ENCODE assay signal across 29 cellular contexts in genomic region chr11:98056945-98057344, GRCh38.
"Had no signal": no experiment of that assay in that cellular context is flagged by ENCODE, and none has a peak within 500 bp of the region (broad histone marks: within the 10 kb centered on the region; RNA-seq: fewer than 3 reads in every experiment).

No MANE protein-coding gene starts in this region.

- DNase-seq: activated CD4-positive, alpha-beta T cell treated with anti-CD3 and anti-CD28 coated beads, Interleukin-2, amount 10 ng/mL, durations not matched to agents 24 days and 14 days; activated CD4-positive, alpha-beta T cell treated with anti-CD3 and anti-CD28 coated beads, Interleukin-2, amount 50 U/mL, for 4 hours; activated CD8-positive, alpha-beta T cell treated with anti-CD3 and anti-CD28 coated beads for 36 hours; activated effector memory CD4-positive, alpha-beta T cell treated with anti-CD3 and anti-CD28 coated beads, Interleukin-2, amount 50 U/mL, for 16 hours; activated naive CD4-positive, alpha-beta T cell; activated naive CD4-positive, alpha-beta T cell treated with anti-CD3 and anti-CD28 coated beads, Interleukin-2, amount 50 U/mL, for 16 hours; activated naive CD8-positive, alpha-beta T cell treated with anti-CD3 and anti-CD28 coated beads for 36 hours; activated T-cell treated with anti-CD3 and anti-CD28 coated beads, Interleukin-2, amount 50 U/mL, for 1 hour; activated T-cell treated with anti-CD3 and anti-CD28 coated beads, Interleukin-2, amount 50 U/mL, for 72 hours; amniotic stem cell; aorta; brain microvascular endothelial cell; NCI-H1105; NCI-H1417 treated with DMSO at 0.1 percent for 48 hours; NCI-H187 treated with DMSO at 0.1 percent for 48 hours; NCI-H2081; NCI-H2171 treated with DMSO at 0.1 percent for 48 hours; NCI-H2227 treated with DMSO at 0.1 percent for 48 hours; NCI-H446; NCI-H510A treated with DMSO at 0.1 percent for 48 hours; NCI-H69; NCI-H82; PC-3; Peyer's patch; RPMI8226; SHP77 treated with DMSO at 0.1 percent for 48 hours; SK-N-SH had no signal

- H3K9me3 ChIP-seq: Peyer's patch, SJSA1, SK-N-SH had no signal

- H3K9ac ChIP-seq: SK-N-SH had no signal

- H3K4me1 ChIP-seq: Peyer's patch, SJSA1 had no signal

- H3K36me3 ChIP-seq: brain microvascular endothelial cell, Peyer's patch, SJSA1 had no signal

- H3K27ac ChIP-seq: brain microvascular endothelial cell, Peyer's patch, SJSA1 had no signal

- H3K4me3 ChIP-seq: Peyer's patch, SJSA1 had no signal

- H3K27me3 ChIP-seq: brain microvascular endothelial cell, Peyer's patch, SJSA1 had no signal

- H3K4me2 ChIP-seq: SK-N-SH had no signal

- ATAC-seq: activated CD8-positive, alpha-beta T cell treated with anti-CD3 and anti-CD28 coated beads for 36 hours; activated T-cell treated with anti-CD3 and anti-CD28 coated beads, Interleukin-2, amount 50 U/mL, for 72 hours; activated T-helper 17 cell treated with anti-CD3 and anti-CD28 coated beads, Interleukin-2, amount 50 U/mL, for 72 hours; PC-3 had no signal
